Comparison of ENCODE assay signal across 19 cellular contexts in genomic region chr7:47361229-47361628, GRCh38.
A peak's percentile ranks its signal among the peaks of the same experiment; 100 is the strongest.
DNase-seq lines count a peak whose midpoint lies in the region; ATAC-seq, FAIRE-seq and TF ChIP-seq lines count a peak whose summit lies in the region.
"Had no signal": no experiment of that assay in that cellular context is flagged by ENCODE, and none has a peak within 500 bp of the region (broad histone marks: within the 10 kb centered on the region; RNA-seq: fewer than 3 reads in every experiment).

No MANE protein-coding gene starts in this region.

- no peak overlapping the region for H3K18ac ChIP-seq in IMR-90 (ENCODE audit: low read depth, low read length)

- TF ChIP-seq POLR2A in IMR-90 (IDR thresholded peaks at IDR 0.05; ENCODE audit: low read depth, low read length) = no peak
- no peak for TF ChIP-seq POLR2A in prostate gland (IDR thresholded peaks at IDR 0.05)

- CTCF ChIA-PET in IMR-90 (lab: Yijun Ruan, JAX) = no interaction called here

- no peak overlapping the region for H2AK9ac ChIP-seq in IMR-90 (replicated peaks; ENCODE audit: low read depth, low read length, poor library complexity)

- H3K27me3 ChIP-seq in IMR-90 (ENCODE audit: control insufficient read depth, insufficient read depth, low read length) (no peaks in the 10 kb centered on the region), keratinocyte (ENCODE audit: control insufficient read depth, extremely low read depth, insufficient read depth, low read length) (peaks cover 9% of the 10 kb centered on the region), prostate gland (replicated peaks; ENCODE audit: insufficient read depth) (no peaks in the 10 kb centered on the region)
- H3K27me3 ChIP-seq: gastrocnemius medialis had no signal

- no peak overlapping the region for H2BK20ac ChIP-seq in IMR-90 (ENCODE audit: low read depth, low read length)

- in situ Hi-C loops in IMR-90 (cut with MboI; ENCODE audit: low sequenced_read_pairs) = no loop called here

- no peak overlapping the region for H3K9ac ChIP-seq in IMR-90 (ENCODE audit: low read depth, low read length)
- peak overlapping the region; percentile 59 for H3K9ac ChIP-seq in keratinocyte (ENCODE audit: control insufficient read depth, extremely low read depth, insufficient read depth, low read length)

- intact Hi-C loops in IMR-90 (cut with micrococcal nuclease) (loop anchor here (5.0 kb wide), 1 partner anchor 34 kb away; no protein-coding TSS in a partner anchor), prostate gland (cut with DNase I) (no loop called here)

- H3K4me3 Mint-ChIP-seq in activated naive CD8-positive, alpha-beta T cell treated with anti-CD3 and anti-CD28 coated beads, Interleukin-2, amount 50 U/mL, for 24 hours = no peak overlapping the region

- peak overlapping the region; percentile 36; the same call in 1 of the 2 replicates for H3K4ac ChIP-seq in IMR-90 (ENCODE audit: low read depth, low read length)

- H3K27me3 Mint-ChIP-seq in activated naive CD8-positive, alpha-beta T cell treated with anti-CD3 and anti-CD28 coated beads, Interleukin-2, amount 50 U/mL, for 24 hours = no peaks in the 10 kb centered on the region
- H3K27me3 Mint-ChIP-seq: progenitor cell of endocrine pancreas had no signal

- no peaks in the 10 kb centered on the region for H3K9me3 ChIP-seq in IMR-90 (ENCODE audit: control insufficient read depth, insufficient read depth, low read length)
- H3K9me3 ChIP-seq in keratinocyte (ENCODE audit: control insufficient read depth, low read depth, low read length) = peaks cover 3% of the 10 kb centered on the region
- H3K9me3 ChIP-seq in prostate gland = no peaks in the 10 kb centered on the region
- H3K9me3 ChIP-seq: gastrocnemius medialis had no signal

- dilution Hi-C loops in IMR-90 (cut with HindIII; ENCODE audit: low sequenced_read_pairs, unreplicated experiment) = no loop called here
- dilution Hi-C loops in keratinocyte (cut with MboI; ENCODE audit: extremely low pct_ligation_motif_present, low sequenced_read_pairs) = no loop called here

- H3K4me3 ChIP-seq in IMR-90 (ENCODE audit: insufficient read depth, low read depth, low read length) = no peak overlapping the region
- H3K4me3 ChIP-seq in keratinocyte (ENCODE audit: control insufficient read depth in 2 of 3, extremely low read depth in 1 of 3, insufficient read depth in 2 of 3, low read depth in 1 of 3, low read length in 3 of 3) = peak overlapping the region in 2 of 3 experiments; percentile 22 to 47
- H3K4me3 ChIP-seq in prostate gland = no peak overlapping the region
- H3K4me3 ChIP-seq: gastrocnemius medialis, smooth muscle cell had no signal

- no TSS peak for BruUV-seq in IMR-90 (replicated peaks; lab: Mats Ljungman, UMichigan)

- H4K91ac ChIP-seq in IMR-90 (ENCODE audit: insufficient read depth, low read depth, low read length) = no peak overlapping the region

- no peaks in the 10 kb centered on the region for H3K9me3 Mint-ChIP-seq in activated naive CD8-positive, alpha-beta T cell treated with anti-CD3 and anti-CD28 coated beads, Interleukin-2, amount 50 U/mL, for 24 hours

- H3K79me1 ChIP-seq in IMR-90 (ENCODE audit: low read depth in 1 of 2, low read length in 2 of 2) = peaks cover 57 to 82% of the 10 kb centered on the region in 2 experiments

- FAIRE-seq in keratinocyte (lab: Jason Lieb, UNC) (peak; percentile 5), urothelium cell line (lab: Jason Lieb, UNC) (no peak), D721Med (lab: Jason Lieb, UNC) (no peak)
- FAIRE-seq: GM12892 had no signal

- H3K4me2 ChIP-seq in IMR-90 (ENCODE audit: low read depth, low read length) (no peak overlapping the region), keratinocyte (ENCODE audit: control insufficient read depth, extremely low read depth, insufficient read depth, low read depth, low read length) (peak overlapping the region; percentile 85)
- H3K4me2 ChIP-seq: smooth muscle cell had no signal

- H3K27ac ChIP-seq in IMR-90 (ENCODE audit: insufficient read depth, low read length) (no peak overlapping the region), keratinocyte (ENCODE audit: control insufficient read depth, insufficient read depth, low read length) (peak overlapping the region; percentile 57), prostate gland (no peak overlapping the region)
- H3K27ac ChIP-seq: gastrocnemius medialis, HL-60 had no signal

- TF ChIP-seq CTCF in IMR-90 (conservative IDR thresholded peaks at IDR 0.05; ENCODE audit: low read depth, low read length) (no peak), keratinocyte (optimal IDR thresholded peaks at IDR 0.05 in 1 of 3, IDR thresholded peaks at IDR 0.05 in 1 of 3, conservative IDR thresholded peaks at IDR 0.05 in 1 of 3; ENCODE audit: extremely low read depth in 1 of 3, insufficient read depth in 2 of 3, low read length in 3 of 3) (no peak), D721Med (IDR thresholded peaks at IDR 0.05; ENCODE audit: insufficient read depth, missing control alignments) (no peak), prostate gland (IDR thresholded peaks at IDR 0.05) (no peak)

- peak overlapping the region; percentile 11; the same call in 1 of the 2 replicates for H2AK5ac ChIP-seq in IMR-90 (ENCODE audit: low read depth, low read length)

- peaks cover 22% of the 10 kb centered on the region for H3K36me3 ChIP-seq in IMR-90 (ENCODE audit: control insufficient read depth, insufficient read depth, low read length)
- no peaks in the 10 kb centered on the region for H3K36me3 ChIP-seq in keratinocyte (ENCODE audit: control insufficient read depth in 2 of 2, extremely low read depth in 1 of 2, insufficient read depth in 2 of 2, low read length in 2 of 2)
- H3K36me3 ChIP-seq in prostate gland = no peaks in the 10 kb centered on the region
- H3K36me3 ChIP-seq: gastrocnemius medialis had no signal

- TF ChIP-seq RAD21 in IMR-90 (IDR thresholded peaks at IDR 0.05; ENCODE audit: low read length) = no peak

- POLR2A ChIA-PET in IMR-90 (lab: Charles Lee; ENCODE audit: unreplicated experiment) = interaction anchor here (0.6 kb wide), 1 partner anchor 425 kb away, joined by 3 read pairs; no protein-coding TSS in a partner anchor

- H2BK5ac ChIP-seq in IMR-90 (ENCODE audit: low read depth, low read length, poor library complexity, severe bottlenecking) = no peak overlapping the region

- DNase-seq in IMR-90 = no peak
- no peak for DNase-seq in activated naive CD8-positive, alpha-beta T cell treated with anti-CD3 and anti-CD28 coated beads, Interleukin-2, amount 50 U/mL, for 24 hours
- no peak for DNase-seq in keratinocyte (ENCODE audit: low read depth, low spot score)
- DNase-seq in urothelium cell line (ENCODE audit: low spot score) = peak; percentile 40
- no peak for DNase-seq in D721Med (ENCODE audit: insufficient read length, low spot score)
- DNase-seq in prostate gland (ENCODE audit: low spot score) = no peak
- DNase-seq: activated CD4-positive, alpha-beta T cell treated with anti-CD3 and anti-CD28 coated beads for 4 hours; central memory CD4-positive, alpha-beta T cell; DMS 273 treated with DMSO at 0.1 percent for 48 hours; gastrocnemius medialis; midbrain; MM.1S; NCI-H1930; stimulated activated CD4-positive, alpha-beta T cell treated with anti-CD3 and anti-CD28 coated beads, Interleukin-4, amount 100 ng/mL, for 4 hours had no signal

- peak overlapping the region; percentile 15 for H3K27ac Mint-ChIP-seq in activated naive CD8-positive, alpha-beta T cell treated with anti-CD3 and anti-CD28 coated beads, Interleukin-2, amount 50 U/mL, for 24 hours

- H2AFZ ChIP-seq in IMR-90 (replicated peaks; ENCODE audit: low read length, poor library complexity) (no peak overlapping the region), keratinocyte (ENCODE audit: control insufficient read depth, low read length) (peak overlapping the region; percentile 58)

- H3K56ac ChIP-seq in IMR-90 (ENCODE audit: extremely low read depth, insufficient read depth, low read length) = no peak overlapping the region

- H3K4me1 ChIP-seq in IMR-90 (ENCODE audit: control insufficient read depth, insufficient read depth, low read length) (peaks cover 10% of the 10 kb centered on the region), keratinocyte (ENCODE audit: control insufficient read depth, extremely low read depth, insufficient read depth, low read length) (peaks cover 17% of the 10 kb centered on the region), prostate gland (replicated peaks) (no peaks in the 10 kb centered on the region)
- H3K4me1 ChIP-seq: gastrocnemius medialis had no signal

- no peak overlapping the region for H3K23ac ChIP-seq in IMR-90 (ENCODE audit: low read depth, low read length)

- peaks cover 2% of the 10 kb centered on the region for H3K4me1 Mint-ChIP-seq in activated naive CD8-positive, alpha-beta T cell treated with anti-CD3 and anti-CD28 coated beads, Interleukin-2, amount 50 U/mL, for 24 hours

- no peak overlapping the region for H2BK120ac ChIP-seq in IMR-90 (ENCODE audit: low read depth, low read length)

- H3K9me1 ChIP-seq in IMR-90 (ENCODE audit: insufficient read depth, low read length) (peaks cover 40% of the 10 kb centered on the region), keratinocyte (ENCODE audit: control insufficient read depth, extremely low read depth, insufficient read depth, low read length) (no peaks in the 10 kb centered on the region)

- no peaks in the 10 kb centered on the region for H3K79me2 ChIP-seq in keratinocyte (ENCODE audit: control insufficient read depth, insufficient read depth, low read length)

- no peak overlapping the region for H2BK15ac ChIP-seq in IMR-90 (ENCODE audit: low read depth, low read length)

- WGBS in IMR-90 (ENCODE audit: extremely low coverage in 2 of 2, insufficient read length in 1 of 2), 2 experiments = 80% methylated on average over 1 of the region's 5 CpGs; no CpG with 5 or more reads in 1 of the 2 experiments
- WGBS in prostate gland = 85% methylated on average over 5 of the region's 5 CpGs

- no peak overlapping the region for H4K5ac ChIP-seq in IMR-90 (ENCODE audit: low read depth, low read length)

- H3K36me3 Mint-ChIP-seq in activated naive CD8-positive, alpha-beta T cell treated with anti-CD3 and anti-CD28 coated beads, Interleukin-2, amount 50 U/mL, for 24 hours (ENCODE audit: low read depth) = peaks cover 1% of the 10 kb centered on the region

- H3K14ac ChIP-seq in IMR-90 (replicated peaks; ENCODE audit: low read depth, low read length) = no peak overlapping the region; the same call in 1 of the 2 replicates

- no peak overlapping the region for H4K8ac ChIP-seq in IMR-90 (ENCODE audit: low read depth in 2 of 2, low read length in 2 of 2)

- peaks cover 83% of the 10 kb centered on the region for H4K20me1 ChIP-seq in IMR-90 (ENCODE audit: insufficient read depth, low read length)
- no peaks in the 10 kb centered on the region for H4K20me1 ChIP-seq in keratinocyte (ENCODE audit: control insufficient read depth, extremely low read depth, insufficient read depth, low read length)

- ATAC-seq in IMR-90 (ENCODE audit: low read depth) (no peak), GM19324 (IDR thresholded peaks at IDR 0.05; ENCODE audit: low FRiP score, unreplicated experiment) (no peak)
- no peak for ATAC-seq in activated naive CD8-positive, alpha-beta T cell treated with anti-CD3 and anti-CD28 coated beads, Interleukin-2, amount 50 U/mL, for 24 hours
- ATAC-seq: gastrocnemius medialis had no signal

TF ChIP-seq in IMR-90, 13 proteins besides CTCF, POLR2A, EP300 and RAD21 (continues in another document):
- TF ChIP-seq MAZ (IDR thresholded peaks at IDR 0.05; ENCODE audit: borderline replicate concordance, low read depth, low read length) = no peak

Comparison
In these comparisons a context has a peak if more than half of its experiments do, and no peak if none do; other contexts are left out.
1. H3K4me3 ChIP-seq: peak in keratinocyte (2 of 3); none in IMR-90 (single experiment) and prostate gland (0 of 2).